8 cellular contexts compared by ENCODE assay signal in the genomic region with DNA sequence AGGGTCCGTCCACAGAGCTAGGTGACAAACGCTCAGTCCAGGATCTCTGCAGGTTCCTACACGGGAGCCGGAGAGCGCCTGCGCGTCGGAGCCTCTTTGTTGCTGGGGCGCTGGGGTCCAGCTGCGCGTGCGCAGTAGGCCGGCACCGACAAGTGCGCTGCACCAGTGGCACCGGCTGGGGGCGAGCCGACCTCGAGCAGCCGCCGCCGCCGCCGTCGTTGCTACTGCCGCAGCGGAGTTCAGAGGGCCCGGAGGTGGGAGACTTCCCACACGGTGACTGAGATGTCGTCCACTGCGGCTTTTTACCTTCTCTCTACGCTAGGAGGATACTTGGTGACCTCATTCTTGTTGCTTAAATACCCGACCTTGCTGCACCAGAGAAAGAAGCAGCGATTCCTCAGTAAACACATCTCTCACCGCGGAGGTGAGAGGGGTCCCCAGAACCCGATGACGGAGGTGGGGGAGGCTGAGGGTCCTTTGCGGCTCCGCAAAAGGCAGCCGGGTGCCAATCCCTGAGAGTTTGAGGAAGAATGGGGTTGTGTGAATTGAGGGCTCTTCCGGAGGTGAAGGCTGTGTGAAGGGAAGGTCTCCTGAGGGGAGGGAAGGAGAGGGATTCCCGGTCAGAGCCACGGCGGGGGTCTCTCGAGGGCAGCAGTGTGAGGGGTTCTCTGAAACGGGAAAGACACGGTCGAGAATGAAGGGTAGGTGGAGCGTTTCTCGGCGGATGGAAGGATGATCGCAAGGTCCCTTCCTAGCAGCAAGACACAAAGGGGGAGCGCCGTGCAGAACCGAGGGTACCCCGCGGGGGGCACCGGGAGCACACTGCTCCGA. TPM values are rescaled to one million over a fixed set of nuclear protein-coding genes. Genes with fewer than 3 reads are reported as not detected.
DNase-seq lines count a peak whose midpoint lies in the region; FAIRE-seq and TF ChIP-seq lines count a peak whose summit lies in the region.

A gene (plus strand): TSS at position 184 of the 831 bp plus-strand sequence. CDS start 99 bp downstream, at position 283.

- FAIRE-seq in G401.6 (lab: Jason Lieb, UNC), result peak; percentile 79

- no peaks in the 10 kb centered on the region for H3K27me3 Mint-ChIP-seq in nephron progenitor cell (ENCODE audit: low read depth, poor library complexity)
- H3K27me3 Mint-ChIP-seq in stimulated activated naive CD8-positive, alpha-beta T cell treated with anti-CD3 and anti-CD28 coated beads, Interleukin-15, Interleukin-2, amounts not matched to agents 100 ng/mL and 50 ng/mL, for 24 hours, result no peaks in the 10 kb centered on the region

- peaks cover 16% of the 10 kb centered on the region for H3K4me1 Mint-ChIP-seq in nephron progenitor cell
- H3K4me1 Mint-ChIP-seq in stimulated activated naive CD8-positive, alpha-beta T cell treated with anti-CD3 and anti-CD28 coated beads, Interleukin-15, Interleukin-2, amounts not matched to agents 100 ng/mL and 50 ng/mL, for 24 hours (ENCODE audit: low read depth), result peaks cover 19% of the 10 kb centered on the region

- H3K27ac ChIP-seq in RWPE1, result peak within 1 kb of the TSS; percentile 78

- H3K27me3 ChIP-seq in H7 (ENCODE audit: control insufficient read depth, insufficient read depth, low read length), result peaks cover 3% of the 10 kb centered on the region

- peaks cover 6% of the 10 kb centered on the region for H3K36me3 Mint-ChIP-seq in nephron progenitor cell (ENCODE audit: low read depth)
- no peaks in the 10 kb centered on the region for H3K36me3 Mint-ChIP-seq in stimulated activated naive CD8-positive, alpha-beta T cell treated with anti-CD3 and anti-CD28 coated beads, Interleukin-15, Interleukin-2, amounts not matched to agents 100 ng/mL and 50 ng/mL, for 24 hours (ENCODE audit: low read depth)

- H3K27ac Mint-ChIP-seq in nephron progenitor cell, result peak within 1 kb of the TSS; percentile 98
- H3K27ac Mint-ChIP-seq in stimulated activated naive CD8-positive, alpha-beta T cell treated with anti-CD3 and anti-CD28 coated beads, Interleukin-15, Interleukin-2, amounts not matched to agents 100 ng/mL and 50 ng/mL, for 24 hours, result peak within 1 kb of the TSS; percentile 89

- DNase-seq in H7 (peak; percentile 97), LoVo (ENCODE audit: low spot score) (peak; percentile 98), RWPE1 (ENCODE audit: low spot score) (peak; percentile 96), fibroblast of villous mesenchyme (ENCODE audit: low read depth) (peak; percentile 91), nephron progenitor cell (peak; percentile 98)
- DNase-seq in activated effector memory CD4-positive, alpha-beta T cell treated with Interleukin-2 at 50 U/mL for 16 hours, result peak; percentile 96

- H3K4me3 ChIP-seq in H7 (ENCODE audit: insufficient read depth, low read depth, low read length), result peak within 1 kb of the TSS; percentile 78
- peak within 1 kb of the TSS; percentile 66 for H3K4me3 ChIP-seq in fibroblast of villous mesenchyme (ENCODE audit: low read depth, low read length)

- TF ChIP-seq CTCF in RWPE1 (conservative IDR thresholded peaks at IDR 0.05; ENCODE audit: low read depth), result peak; percentile 91
- peak; percentile 59 for TF ChIP-seq CTCF in fibroblast of villous mesenchyme (IDR thresholded peaks at IDR 0.05; ENCODE audit: insufficient read depth, low read depth, low read length)
- TF ChIP-seq CTCF in nephron progenitor cell (IDR thresholded peaks at IDR 0.05), result peak; percentile 47

- H3K36me3 ChIP-seq in H7 (replicated peaks; ENCODE audit: control insufficient read depth, insufficient read depth, low read length), result no peaks in the 10 kb centered on the region

- H3K4me3 Mint-ChIP-seq in nephron progenitor cell, result peak within 1 kb of the TSS; percentile 98
- H3K4me3 Mint-ChIP-seq in stimulated activated naive CD8-positive, alpha-beta T cell treated with anti-CD3 and anti-CD28 coated beads, Interleukin-15, Interleukin-2, amounts not matched to agents 100 ng/mL and 50 ng/mL, for 24 hours, result peak within 1 kb of the TSS; percentile 91

- POLR2A ChIA-PET in RWPE1 (lab: Yijun Ruan, JAX; ENCODE audit: low non-redundant PET), result no interaction called here

- H3K9me3 Mint-ChIP-seq in nephron progenitor cell, result no peaks in the 10 kb centered on the region
- no peaks in the 10 kb centered on the region for H3K9me3 Mint-ChIP-seq in stimulated activated naive CD8-positive, alpha-beta T cell treated with anti-CD3 and anti-CD28 coated beads, Interleukin-15, Interleukin-2, amounts not matched to agents 100 ng/mL and 50 ng/mL, for 24 hours

- CTCF ChIA-PET in RWPE1 (lab: Yijun Ruan, JAX), result interaction anchor here (0.6 to 1.0 kb wide), 4 partner anchors 20 to 441 kb away, joined by 3 read pairs; no protein-coding TSS in a partner anchor

RNA-seq across cellular contexts. Expression of the gene that starts here (rescaled TPM):
- 3.1 and 4.3 TPM in 2 replicates for total RNA-seq in H7 (2014; rRNA removed; shearing (Covaris generic))
- 0.97 and 2.6 TPM in 2 replicates for total RNA-seq in fibroblast of villous mesenchyme

Comparison
In these comparisons a context has a peak if more than half of its experiments do, and no peak if none do; other contexts are left out.
1. Peak in every context shown above with its lines: DNase-seq, H3K4me3 ChIP-seq and H3K27ac ChIP-seq.